In the genomic region with DNA sequence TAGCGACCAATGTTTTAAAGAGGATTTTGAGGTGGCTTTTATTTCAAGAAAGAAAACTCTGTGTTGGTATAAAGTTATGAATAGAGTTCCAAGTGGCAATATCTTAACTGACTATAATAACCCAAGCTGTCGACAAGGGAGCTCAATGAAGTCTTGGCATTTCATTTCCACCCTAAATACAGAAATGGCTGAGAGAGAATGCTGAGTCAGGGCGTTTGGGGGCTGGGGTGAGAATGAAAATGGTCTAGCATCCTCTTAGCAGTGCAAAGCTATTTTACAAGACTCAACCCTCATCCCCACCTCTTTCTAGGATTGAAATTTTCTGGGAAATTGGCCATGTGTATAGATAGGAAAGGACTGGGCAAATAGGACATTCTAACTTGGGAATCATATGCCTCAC, we compare ENCODE assay signal across 25 cellular contexts.
A peak's percentile ranks its signal among the peaks of the same experiment; 100 is the strongest.
DNase-seq lines count a peak whose midpoint lies in the region; ATAC-seq, FAIRE-seq and TF ChIP-seq lines count a peak whose summit lies in the region.
"Had no signal": no experiment of that assay in that cellular context is flagged by ENCODE, and none has a peak within 500 bp of the region (broad histone marks: within the 10 kb centered on the region; RNA-seq: fewer than 3 reads in every experiment).

No MANE protein-coding gene starts in this region.

- no peak for FAIRE-seq in HepG2 (lab: Jason Lieb, UNC)
- FAIRE-seq in K562 (lab: Jason Lieb, UNC) = no peak
- FAIRE-seq: GM12878 had no signal

- CTCF ChIA-PET in HepG2 (lab: Yijun Ruan, JAX; ENCODE audit: low intra/inter-chr PET ratio, low total read pairs) (no interaction called here), IMR-90 (lab: Yijun Ruan, JAX) (interaction anchor here (0.6 kb wide), 1 partner anchor 568 kb away, joined by 6 read pairs; no protein-coding TSS in a partner anchor), K562 (lab: Yijun Ruan, JAX; ENCODE audit: low intra/inter-chr PET ratio) (no interaction called here)

- 0% methylated on average over 3 of the region's 3 CpGs for WGBS in HepG2 (ENCODE audit: low lambda C conversion rate)
- WGBS in right lobe of liver (ENCODE audit: insufficient coverage, low coverage, low lambda C conversion rate, missing lambda C conversion rate) = 51% methylated on average over 3 of the region's 3 CpGs
- WGBS in IMR-90 (ENCODE audit: extremely low coverage in 2 of 2, insufficient read length in 1 of 2), 2 experiments = no CpG with 5 or more reads among the region's 3 CpGs
- WGBS in K562 (ENCODE audit: insufficient coverage, low coverage, missing lambda C conversion rate) = 0% methylated on average over 3 of the region's 3 CpGs
- 69 to 71% (median 70%) methylated on average over 3 of the region's 3 CpGs for WGBS in stomach, 5 donors

- no peak overlapping the region for H2AK5ac ChIP-seq in IMR-90 (ENCODE audit: low read depth, low read length)

- H3K79me2 ChIP-seq in HepG2 (ENCODE audit: insufficient read depth, low read length) (no peaks in the 10 kb centered on the region), K562 (ENCODE audit: control insufficient read depth, insufficient read depth, low read length) (no peaks in the 10 kb centered on the region), neural cell (replicated peaks; ENCODE audit: insufficient read depth, low read length) (no peaks in the 10 kb centered on the region)

- H2AFZ ChIP-seq in HepG2 (ENCODE audit: low read length) = no peak overlapping the region
- no peak overlapping the region for H2AFZ ChIP-seq in IMR-90 (replicated peaks; ENCODE audit: low read length, poor library complexity)
- H2AFZ ChIP-seq in K562 (ENCODE audit: low read depth, low read length) = no peak overlapping the region
- H2AFZ ChIP-seq in neural cell (ENCODE audit: low read depth, low read length) = no peak overlapping the region

- H4K91ac ChIP-seq in IMR-90 (ENCODE audit: insufficient read depth, low read depth, low read length) = no peak overlapping the region

- no peak overlapping the region for H3K9ac ChIP-seq in HepG2 (ENCODE audit: insufficient read depth, low read depth, low read length)
- H3K9ac ChIP-seq in IMR-90 (ENCODE audit: low read depth, low read length) = no peak overlapping the region
- H3K9ac ChIP-seq in K562 (ENCODE audit: insufficient read depth in 1 of 2, low read depth in 2 of 2, low read length in 2 of 2) = no peak overlapping the region
- H3K9ac ChIP-seq in neural cell (ENCODE audit: low read length) = peak overlapping the region; percentile 3
- H3K9ac ChIP-seq: BLaER1 had no signal

- H3K56ac ChIP-seq in IMR-90 (ENCODE audit: extremely low read depth, insufficient read depth, low read length) = no peak overlapping the region

- H3K27ac ChIP-seq in HepG2 (ENCODE audit: extremely low read length, insufficient read depth, low read length) (no peak overlapping the region), right lobe of liver (no peak overlapping the region), IMR-90 (ENCODE audit: insufficient read depth, low read length) (no peak overlapping the region), K562 (ENCODE audit: extremely low read depth, low read depth, low read length) (no peak overlapping the region), neural cell (ENCODE audit: low read length) (peak overlapping the region; percentile 57), stomach (no peak overlapping the region)
- H3K27ac ChIP-seq: 22Rv1, BLaER1 had no signal

- H3K27me3 ChIP-seq in HepG2 (ENCODE audit: control insufficient read depth in 1 of 2, insufficient read depth in 2 of 2, low read length in 2 of 2) = peaks cover 2 to 11% of the 10 kb centered on the region in 2 experiments; a peak in 4 of 5 replicates
- no peaks in the 10 kb centered on the region for H3K27me3 ChIP-seq in right lobe of liver
- H3K27me3 ChIP-seq in IMR-90 (ENCODE audit: control insufficient read depth, insufficient read depth, low read length) = peaks cover 9% of the 10 kb centered on the region
- H3K27me3 ChIP-seq in K562 (ENCODE audit: control insufficient read depth in 2 of 2, insufficient read depth in 2 of 2, low read length in 2 of 2) = no peaks in the 10 kb centered on the region
- no peaks in the 10 kb centered on the region for H3K27me3 ChIP-seq in neural cell (ENCODE audit: insufficient read depth, low read depth, low read length)
- peaks cover 0 to 3% (median 0%) of the 10 kb centered on the region in 3 donors for H3K27me3 ChIP-seq in stomach
- H3K27me3 ChIP-seq: BE2C, BLaER1 had no signal

- no peak for TF ChIP-seq CTCF in HepG2 (CRISPR knock-in tag; IDR thresholded peaks at IDR 0.05)
- TF ChIP-seq CTCF in right lobe of liver (IDR thresholded peaks at IDR 0.05) = no peak
- TF ChIP-seq CTCF in IMR-90 (conservative IDR thresholded peaks at IDR 0.05; ENCODE audit: low read depth, low read length) = no peak
- no peak for TF ChIP-seq CTCF in K562 (IDR thresholded peaks at IDR 0.05 in 2 of 3, conservative IDR thresholded peaks at IDR 0.05 in 1 of 3; ENCODE audit: insufficient read depth in 2 of 3, low read depth in 1 of 3, low read length in 3 of 3)
- no peak for TF ChIP-seq CTCF in neural cell (IDR thresholded peaks at IDR 0.05; ENCODE audit: poor library complexity, severe bottlenecking)
- TF ChIP-seq CTCF in stomach (IDR thresholded peaks at IDR 0.05) = no peak

- DNase-seq in HepG2 (ENCODE audit: low spot score) = no peak
- DNase-seq in right lobe of liver = no peak
- DNase-seq in IMR-90 = no peak
- no peak for DNase-seq in K562 (ENCODE audit: extremely low read depth in 1 of 4, low spot score in 3 of 4)
- no peak for DNase-seq in stomach
- no peak for DNase-seq in Kasumi-1 (lab: John Stamatoyannopoulos, UW)
- DNase-seq in KBM-7 = no peak
- DNase-seq: ACHN; BE2C; C1 segment of cervical spinal cord; CD4-positive, alpha-beta memory T cell; CD4-positive, CD25-positive, alpha-beta regulatory T cell; CD8-positive, alpha-beta memory T cell; COR-L47; DMS 273 treated with DMSO at 0.1 percent for 48 hours; DMS153; DMS53; DMS79; DND-41; EL; GDM1 had no signal

- H3K18ac ChIP-seq in IMR-90 (ENCODE audit: low read depth, low read length) = no peak overlapping the region

- no peak overlapping the region for H2BK15ac ChIP-seq in IMR-90 (ENCODE audit: low read depth, low read length)

- H2AK9ac ChIP-seq in IMR-90 (replicated peaks; ENCODE audit: low read depth, low read length, poor library complexity) = no peak overlapping the region

- H4K20me1 ChIP-seq in HepG2 (ENCODE audit: insufficient read depth, low read length) = no peaks in the 10 kb centered on the region
- no peaks in the 10 kb centered on the region for H4K20me1 ChIP-seq in IMR-90 (ENCODE audit: insufficient read depth, low read length)
- no peaks in the 10 kb centered on the region for H4K20me1 ChIP-seq in K562 (replicated peaks; ENCODE audit: control insufficient read depth, insufficient read depth, low read length)
- H4K20me1 ChIP-seq in neural cell (ENCODE audit: insufficient read depth) = no peaks in the 10 kb centered on the region
- H4K20me1 ChIP-seq: BLaER1 had no signal

- no peaks in the 10 kb centered on the region for H3K79me1 ChIP-seq in IMR-90 (ENCODE audit: low read depth in 1 of 2, low read length in 2 of 2)

- H3K4me3 ChIP-seq in HepG2 (replicated peaks in 1 of 3; ENCODE audit: insufficient read depth in 1 of 3, low read depth in 2 of 3, low read length in 3 of 3) (no peak overlapping the region), right lobe of liver (no peak overlapping the region), IMR-90 (ENCODE audit: insufficient read depth, low read depth, low read length) (no peak overlapping the region), K562 (no peak overlapping the region), neural cell (ENCODE audit: low read length) (peak overlapping the region; percentile 12), stomach (no peak overlapping the region)
- H3K4me3 ChIP-seq: BLaER1, GM12878 had no signal

- no peak for TF ChIP-seq RAD21 in HepG2 (CRISPR knock-in tag; IDR thresholded peaks at IDR 0.05)
- TF ChIP-seq RAD21 in IMR-90 (IDR thresholded peaks at IDR 0.05; ENCODE audit: low read length) = no peak
- TF ChIP-seq RAD21 in K562 (CRISPR knock-in tag; conservative IDR thresholded peaks at IDR 0.05 in 1 of 2, IDR thresholded peaks at IDR 0.05 in 1 of 2) = no peak
- no peak for TF ChIP-seq RAD21 in neural cell (conservative IDR thresholded peaks at IDR 0.05)

- H3K9me3 ChIP-seq in HepG2 (ENCODE audit: low read length) (no peaks in the 10 kb centered on the region), right lobe of liver (no peaks in the 10 kb centered on the region), IMR-90 (ENCODE audit: control insufficient read depth, insufficient read depth, low read length) (no peaks in the 10 kb centered on the region), K562 (replicated peaks; ENCODE audit: control insufficient read depth, insufficient read depth, low read depth, low read length) (no peaks in the 10 kb centered on the region), neural cell (ENCODE audit: low read length) (no peaks in the 10 kb centered on the region), stomach (no peaks in the 10 kb centered on the region)
- H3K9me3 ChIP-seq: BE2C, BLaER1 had no signal

- no peak overlapping the region for H4K5ac ChIP-seq in IMR-90 (ENCODE audit: low read depth, low read length)

- H3K36me3 ChIP-seq in HepG2 (replicated peaks in 1 of 2; ENCODE audit: control insufficient read depth in 1 of 2, insufficient read depth in 2 of 2, low read length in 2 of 2) = no peaks in the 10 kb centered on the region
- no peaks in the 10 kb centered on the region for H3K36me3 ChIP-seq in right lobe of liver
- H3K36me3 ChIP-seq in IMR-90 (ENCODE audit: control insufficient read depth, insufficient read depth, low read length) = no peaks in the 10 kb centered on the region
- H3K36me3 ChIP-seq in K562 (ENCODE audit: control insufficient read depth, insufficient read depth, low read length) = no peaks in the 10 kb centered on the region
- no peaks in the 10 kb centered on the region for H3K36me3 ChIP-seq in neural cell (ENCODE audit: insufficient read depth, low read length)
- H3K36me3 ChIP-seq in stomach = no peaks in the 10 kb centered on the region
- H3K36me3 ChIP-seq: BE2C, BLaER1 had no signal

- H2BK20ac ChIP-seq in IMR-90 (ENCODE audit: low read depth, low read length) = no peak overlapping the region

- TF ChIP-seq EP300 in HepG2 (IDR thresholded peaks at IDR 0.05; ENCODE audit: low read depth in 2 of 2, low read length in 2 of 2) (no peak), HepG2 (CRISPR knock-in tag; IDR thresholded peaks at IDR 0.05; ENCODE audit: borderline replicate concordance) (no peak), K562 (IDR thresholded peaks at IDR 0.05; ENCODE audit: low read length) (no peak), neural cell (conservative IDR thresholded peaks at IDR 0.05; ENCODE audit: poor library complexity, severe bottlenecking) (no peak), stomach (IDR thresholded peaks at IDR 0.05) (no peak)

- TF ChIP-seq POLR2A in HepG2 (IDR thresholded peaks at IDR 0.05; ENCODE audit: insufficient read depth in 1 of 2, low read depth in 2 of 2, low read length in 2 of 2) (no peak), right lobe of liver (IDR thresholded peaks at IDR 0.05) (no peak), IMR-90 (IDR thresholded peaks at IDR 0.05; ENCODE audit: low read depth, low read length) (no peak), K562 (conservative IDR thresholded peaks at IDR 0.05) (no peak), stomach (IDR thresholded peaks at IDR 0.05) (no peak)

- no peaks in the 10 kb centered on the region for H3K4me1 ChIP-seq in HepG2 (ENCODE audit: insufficient read depth, low read length)
- H3K4me1 ChIP-seq in right lobe of liver = no peaks in the 10 kb centered on the region
- no peaks in the 10 kb centered on the region for H3K4me1 ChIP-seq in IMR-90 (ENCODE audit: control insufficient read depth, insufficient read depth, low read length)
- no peaks in the 10 kb centered on the region for H3K4me1 ChIP-seq in K562 (replicated peaks in 1 of 2; ENCODE audit: control insufficient read depth in 2 of 2, insufficient read depth in 2 of 2, low read length in 2 of 2)
- peaks cover 0 to 7% (median 0%) of the 10 kb centered on the region in 4 donors for H3K4me1 ChIP-seq in stomach
- H3K4me1 ChIP-seq: BE2C had no signal

- H2BK5ac ChIP-seq in IMR-90 (ENCODE audit: low read depth, low read length, poor library complexity, severe bottlenecking) = no peak overlapping the region

- H3K14ac ChIP-seq in IMR-90 (replicated peaks; ENCODE audit: low read depth, low read length) = no peak overlapping the region

- BruUV-seq in HepG2 (replicated peaks; lab: Mats Ljungman, UMichigan) (no TSS peak), IMR-90 (replicated peaks; lab: Mats Ljungman, UMichigan) (no TSS peak), K562 (replicated peaks; lab: Mats Ljungman, UMichigan) (no TSS peak)

- intact Hi-C loops in HepG2 (cut with micrococcal nuclease; ENCODE audit: unreplicated experiment) = no loop called here
- intact Hi-C loops in right lobe of liver (cut with DNase I) = no loop called here
- intact Hi-C loops in IMR-90 (cut with micrococcal nuclease) = no loop called here
- intact Hi-C loops in K562 (cut with micrococcal nuclease) = no loop called here
- intact Hi-C loops in stomach (cut with DNase I; ENCODE audit: low total_unique reads) = no loop called here

- H3K23ac ChIP-seq in IMR-90 (ENCODE audit: low read depth, low read length) = no peak overlapping the region

- peaks cover 6% of the 10 kb centered on the region for H3F3A ChIP-seq in neural cell (ENCODE audit: insufficient read depth, low read length, poor library complexity, severe bottlenecking)

- H3K4me2 ChIP-seq in HepG2 (ENCODE audit: low read depth, low read length) (no peak overlapping the region), IMR-90 (ENCODE audit: low read depth, low read length) (no peak overlapping the region), K562 (ENCODE audit: insufficient read depth, low read length) (no peak overlapping the region), neural cell (ENCODE audit: low read length) (no peak overlapping the region)
- H3K4me2 ChIP-seq: BLaER1 had no signal

- dilution Hi-C loops in IMR-90 (cut with HindIII; ENCODE audit: low sequenced_read_pairs, unreplicated experiment) = no loop called here

- H2BK120ac ChIP-seq in IMR-90 (ENCODE audit: low read depth, low read length) = no peak overlapping the region

- in situ Hi-C loops in HepG2 (cut with HindIII; ENCODE audit: extremely low pct_ligation_motif_present, low pct_unique_long_range_greater_than_20kb) (no loop called here), IMR-90 (cut with MboI; ENCODE audit: low sequenced_read_pairs) (no loop called here), K562 (cut with MboI) (no loop called here), KBM-7 (cut with MboI; ENCODE audit: low pct_unique_long_range_greater_than_20kb, low sequenced_read_pairs) (no loop called here)

- no peak overlapping the region for H4K8ac ChIP-seq in IMR-90 (ENCODE audit: low read depth in 2 of 2, low read length in 2 of 2)

- POLR2A ChIA-PET in HepG2 (lab: Yijun Ruan, JAX) (no interaction called here), IMR-90 (lab: Charles Lee; ENCODE audit: unreplicated experiment) (no interaction called here), K562 (lab: Yijun Ruan, JAX) (no interaction called here)

- no peak overlapping the region for H3K4ac ChIP-seq in IMR-90 (ENCODE audit: low read depth, low read length)

- H3K9me2 ChIP-seq in neural cell (ENCODE audit: insufficient read depth, low read length) = no peaks in the 10 kb centered on the region

- ATAC-seq in HepG2 = no peak
- ATAC-seq in right lobe of liver = no peak
- ATAC-seq in IMR-90 (ENCODE audit: low read depth) = no peak
- ATAC-seq in K562 = no peak
- ATAC-seq: GM12878 had no signal

- no peaks in the 10 kb centered on the region for H3K9me1 ChIP-seq in IMR-90 (ENCODE audit: insufficient read depth, low read length)
- no peaks in the 10 kb centered on the region for H3K9me1 ChIP-seq in K562 (ENCODE audit: control insufficient read depth, insufficient read depth, low read length)

Comparison
In these comparisons a context has a peak if more than half of its experiments do, and no peak if none do; other contexts are left out.
1. Of the 241 proteins assayed by ChIP-seq in both HepG2 and K562: peak only in HepG2: none; only in K562: MAFG; in both: MAFF and MAFK; in neither: 238.